Comparison of ENCODE assay signal across 21 cellular contexts in genomic region chr6:140045116-140045515, GRCh38.
DNase-seq lines count a peak whose midpoint lies in the region; ATAC-seq, FAIRE-seq and TF ChIP-seq lines count a peak whose summit lies in the region.
"Had no signal": no experiment of that assay in that cellular context is flagged by ENCODE, and none has a peak within 500 bp of the region (broad histone marks: within the 10 kb centered on the region; RNA-seq: fewer than 3 reads in every experiment).

No MANE protein-coding gene starts in this region.

- DNase-seq in A172 (ENCODE audit: low spot score) (peak; percentile 23), CD14-positive monocyte (ENCODE audit: low spot score) (no peak), SJCRH30 (peak; percentile 26 to 53), keratinocyte (ENCODE audit: low read depth, low spot score) (no peak), posterior vena cava (ENCODE audit: low spot score) (no peak), kidney tubule cell (ENCODE audit: low spot score) (no peak), NCI-H1092 treated with DMSO at 0.1 percent for 48 hours (lab: John Stamatoyannopoulos, UW) (no peak)
- DNase-seq in stimulated activated naive CD8-positive, alpha-beta T cell treated with anti-CD3 and anti-CD28 coated beads, Interleukin-15, Interleukin-2, amounts not matched to agents 100 U/mL and 50 U/mL, for 24 hours, result no peak
- DNase-seq: Calu3; CD4-positive, alpha-beta T cell; H7; MV-4-11; NCI-H1436; NCI-H2029 treated with DMSO at 0.1 percent for 48 hours; NCI-H2171 treated with DMSO at 0.1 percent for 48 hours; NCI-H446 treated with DMSO at 0.1 percent for 48 hours; NK-92 treated with Interleukin-12 subunit alpha and Interleukin-12 subunit beta, amount 100 ng/mL, for 24 hours; OCI-M1 had no signal

- H3K36me3 ChIP-seq in SJCRH30 (no peaks in the 10 kb centered on the region; the same call in 1 of the 2 replicates), keratinocyte (ENCODE audit: control insufficient read depth in 2 of 2, extremely low read depth in 1 of 2, insufficient read depth in 2 of 2, low read length in 2 of 2) (no peaks in the 10 kb centered on the region)

- FAIRE-seq in keratinocyte (lab: Jason Lieb, UNC), result no peak

- no peak for ATAC-seq in stimulated activated naive CD8-positive, alpha-beta T cell treated with anti-CD3 and anti-CD28 coated beads, Interleukin-15, Interleukin-2, amounts not matched to agents 100 U/mL and 50 U/mL, for 24 hours
- ATAC-seq: SK-N-SH treated with all-trans-retinoic acid at 6 μM for 48 hours had no signal

- no peak overlapping the region for H3K4me3 Mint-ChIP-seq in CD14-positive monocyte
- H3K4me3 Mint-ChIP-seq: B cell; CD4-positive, alpha-beta T cell had no signal

- H3K9me3 ChIP-seq in SJCRH30 (replicated peaks), result no peaks in the 10 kb centered on the region
- no peaks in the 10 kb centered on the region for H3K9me3 ChIP-seq in keratinocyte (ENCODE audit: control insufficient read depth, low read depth, low read length)

- TF ChIP-seq CTCF in CD14-positive monocyte (IDR thresholded peaks at IDR 0.05) (no peak), keratinocyte (optimal IDR thresholded peaks at IDR 0.05 in 1 of 3, IDR thresholded peaks at IDR 0.05 in 1 of 3, conservative IDR thresholded peaks at IDR 0.05 in 1 of 3; ENCODE audit: extremely low read depth in 1 of 3, insufficient read depth in 2 of 3, low read length in 3 of 3) (no peak)

- intact Hi-C loops in CD14-positive monocyte (cut with micrococcal nuclease) (loop anchor here (10.0 kb wide), 3 partner anchors 120 to 710 kb away; no protein-coding TSS in a partner anchor), posterior vena cava (cut with DNase I) (no loop called here)

- H3K27ac ChIP-seq in SJCRH30 (peak overlapping the region; percentile 36; the same call in 1 of the 2 replicates), keratinocyte (ENCODE audit: control insufficient read depth, insufficient read depth, low read length) (peak overlapping the region; percentile 60)
- H3K27ac ChIP-seq: HL-60 had no signal

- peak overlapping the region; percentile 36 for H3K4me2 ChIP-seq in keratinocyte (ENCODE audit: control insufficient read depth, extremely low read depth, insufficient read depth, low read depth, low read length)

- H2AFZ ChIP-seq in keratinocyte (ENCODE audit: control insufficient read depth, low read length), result peak overlapping the region; percentile 72

- H3K79me2 ChIP-seq in keratinocyte (ENCODE audit: control insufficient read depth, insufficient read depth, low read length), result no peaks in the 10 kb centered on the region

- peaks cover 0 to 5% (median 0%) of the 10 kb centered on the region in 7 donors for H3K9me3 Mint-ChIP-seq in CD14-positive monocyte
- H3K9me3 Mint-ChIP-seq: CD4-positive, alpha-beta T cell had no signal

- no peak overlapping the region for H3K9ac ChIP-seq in keratinocyte (ENCODE audit: control insufficient read depth, extremely low read depth, insufficient read depth, low read length)

- no peaks in the 10 kb centered on the region for H3K27me3 Mint-ChIP-seq in CD14-positive monocyte (ENCODE audit: low read depth in 3 of 3)

- H3K4me1 ChIP-seq in SJCRH30, result peaks cover 14% of the 10 kb centered on the region
- H3K4me1 ChIP-seq in keratinocyte (ENCODE audit: control insufficient read depth, extremely low read depth, insufficient read depth, low read length), result peaks cover 36% of the 10 kb centered on the region

- dilution Hi-C loops in keratinocyte (cut with MboI; ENCODE audit: extremely low pct_ligation_motif_present, low sequenced_read_pairs), result no loop called here

- H4K20me1 ChIP-seq in keratinocyte (ENCODE audit: control insufficient read depth, extremely low read depth, insufficient read depth, low read length), result no peaks in the 10 kb centered on the region

- H3K4me1 Mint-ChIP-seq in CD14-positive monocyte, result peaks cover 44% of the 10 kb centered on the region
- H3K4me1 Mint-ChIP-seq: B cell had no signal

- H3K4me3 ChIP-seq in SJCRH30 (no peak overlapping the region), keratinocyte (ENCODE audit: control insufficient read depth in 2 of 3, extremely low read depth in 1 of 3, insufficient read depth in 2 of 3, low read depth in 1 of 3, low read length in 3 of 3) (no peak overlapping the region)

- H3K27me3 ChIP-seq in SJCRH30, result no peaks in the 10 kb centered on the region
- no peaks in the 10 kb centered on the region for H3K27me3 ChIP-seq in keratinocyte (ENCODE audit: control insufficient read depth, extremely low read depth, insufficient read depth, low read length)

- no peaks in the 10 kb centered on the region for H3K9me1 ChIP-seq in keratinocyte (ENCODE audit: control insufficient read depth, extremely low read depth, insufficient read depth, low read length)

- H3K27ac Mint-ChIP-seq in CD14-positive monocyte, result peak overlapping the region; percentile 4 to 82 (median 60)
- H3K27ac Mint-ChIP-seq: B cell; CD4-positive, alpha-beta T cell had no signal

- H3K36me3 Mint-ChIP-seq in CD14-positive monocyte, result no peaks in the 10 kb centered on the region

Comparison
In these comparisons a context has a peak if more than half of its experiments do, and no peak if none do; other contexts are left out.
1. DNase-seq: peak in A172 (single experiment) and SJCRH30 (2 of 2); none in CD14-positive monocyte (single experiment), keratinocyte (single experiment), posterior vena cava (single experiment), kidney tubule cell (single experiment), stimulated activated naive CD8-positive, alpha-beta T cell treated with anti-CD3 and anti-CD28 coated beads, Interleukin-15, Interleukin-2, amounts not matched to agents 100 U/mL and 50 U/mL, for 24 hours (single experiment) and NCI-H1092 treated with DMSO at 0.1 percent for 48 hours (single experiment).
2. intact Hi-C loops: an anchor here in CD14-positive monocyte (10.0 kb wide); none called in posterior vena cava.